ENCODE assay signal across 8 cellular contexts in genomic region chr10:75404023-75404334, GRCh38. TPM values are rescaled to one million over a fixed set of nuclear protein-coding genes. Genes with fewer than 3 reads are reported as not detected.
DNase-seq lines count a peak whose midpoint lies in the region; ATAC-seq and TF ChIP-seq lines count a peak whose summit lies in the region.

No MANE protein-coding gene starts in this region.

- peaks cover 48% of the 10 kb centered on the region for H3K4me1 Mint-ChIP-seq in CD14-positive monocyte

- peaks cover 19 to 20% of the 10 kb centered on the region in 2 donors for H3K36me3 Mint-ChIP-seq in CD14-positive monocyte

- ATAC-seq in HG03521 (IDR thresholded peaks at IDR 0.05; ENCODE audit: unreplicated experiment), result no peak

- H2AFZ ChIP-seq in neuron (ENCODE audit: low read depth, low read length), result peak overlapping the region; percentile 95

- no peak for DNase-seq in CD14-positive monocyte (ENCODE audit: low spot score)
- DNase-seq in LNCaP clone FGC (ENCODE audit: low read depth), result no peak
- no peak for DNase-seq in epithelial cell of esophagus (ENCODE audit: low read depth)
- no peak for DNase-seq in NCI-H1436 (lab: John Stamatoyannopoulos, UW)
- no peak for DNase-seq in SHP77 (lab: John Stamatoyannopoulos, UW)
- no peak for DNase-seq in stimulated activated naive CD4-positive, alpha-beta T cell (lab: John Stamatoyannopoulos, UW)

- TF ChIP-seq CTCF in CD14-positive monocyte (IDR thresholded peaks at IDR 0.05), result no peak
- no peak for TF ChIP-seq CTCF in LNCaP clone FGC (IDR thresholded peaks at IDR 0.05; ENCODE audit: control insufficient read depth, extremely low read depth, insufficient read depth)
- TF ChIP-seq CTCF in epithelial cell of esophagus (IDR thresholded peaks at IDR 0.05; ENCODE audit: insufficient read depth, low read depth, low read length, missing control alignments), result no peak

- peak overlapping the region; percentile 97 to 98 for H3K4me3 Mint-ChIP-seq in CD14-positive monocyte

- H3K27ac Mint-ChIP-seq in CD14-positive monocyte, result peak overlapping the region in 2 of 7 donors; percentile 25 to 66

- H3K27me3 Mint-ChIP-seq in CD14-positive monocyte (ENCODE audit: low read depth in 3 of 3), result peaks cover 47 to 65% (median 54%) of the 10 kb centered on the region in 3 donors

- peaks cover 20% of the 10 kb centered on the region for H3K4me1 ChIP-seq in neuron (ENCODE audit: insufficient read depth, low read length)

- peaks cover 9% of the 10 kb centered on the region for H3K36me3 ChIP-seq in neuron (ENCODE audit: insufficient read depth, low read length)

- H3K4me3 ChIP-seq in LNCaP clone FGC (ENCODE audit: low read depth, low read length) (peak overlapping the region; percentile 86), epithelial cell of esophagus (ENCODE audit: low read length) (peak overlapping the region; percentile 96), neuron (ENCODE audit: low read length) (peak overlapping the region; percentile 85)

- intact Hi-C loops in CD14-positive monocyte (cut with micrococcal nuclease), result loop anchor here (5.0 to 10.0 kb wide), 5 partner anchors 123 to 633 kb away; no protein-coding TSS in a partner anchor

- H3K27me3 ChIP-seq in neuron (ENCODE audit: insufficient read depth, low read length), result no peaks in the 10 kb centered on the region

- peaks cover 0 to 22% (median 17%) of the 10 kb centered on the region in 7 donors for H3K9me3 Mint-ChIP-seq in CD14-positive monocyte

- no peaks in the 10 kb centered on the region for H3K9me3 ChIP-seq in neuron (ENCODE audit: low read length)

RNA-seq across cellular contexts. Expression of gene ZNF503, which starts 2.4 kb away (rescaled TPM):
- 1 to 10 TPM in 1 of 2 donors, under 1 TPM in 1; 0.65 to 1.3 TPM for polyA plus RNA-seq in CD14-positive monocyte

RNA-seq across cellular contexts. Expression of gene LRMDA, which starts 27.4 kb away (rescaled TPM):
- 10 to 100 TPM; 56.4 to 59.6 TPM for polyA plus RNA-seq in CD14-positive monocyte
